Comparison of ENCODE assay signal across 29 cellular contexts in genomic region chr5:307794-308579, GRCh38. TPM values are rescaled to one million over a fixed set of nuclear protein-coding genes. Genes with fewer than 3 reads are reported as not detected.
A peak's percentile ranks its signal among the peaks of the same experiment; 100 is the strongest.
DNase-seq lines count a peak whose midpoint lies in the region; ATAC-seq and TF ChIP-seq lines count a peak whose summit lies in the region.
"Had no signal": no experiment of that assay in that cellular context is flagged by ENCODE, and none has a peak within 500 bp of the region (broad histone marks: within the 10 kb centered on the region; RNA-seq: fewer than 3 reads in every experiment).

No MANE protein-coding gene starts in this region.

- H3K27ac ChIP-seq in C4-2B (peak overlapping the region; percentile 42), endodermal cell (ENCODE audit: low read depth, low read length) (no peak overlapping the region), psoas muscle (no peak overlapping the region), GM23248 (no peak overlapping the region)
- H3K27ac ChIP-seq: breast epithelium, coronary artery, esophagus squamous epithelium, gastrocnemius medialis, Peyer's patch had no signal

- H3K27me3 ChIP-seq in H7 (ENCODE audit: control insufficient read depth, insufficient read depth, low read length) (no peaks in the 10 kb centered on the region), endodermal cell (ENCODE audit: control insufficient read depth, insufficient read depth, low read length, poor library complexity, severe bottlenecking) (no peaks in the 10 kb centered on the region), psoas muscle (ENCODE audit: insufficient read depth in 3 of 3, low read length in 2 of 3) (no peaks in the 10 kb centered on the region), GM23248 (replicated peaks; ENCODE audit: insufficient read depth) (no peaks in the 10 kb centered on the region)
- H3K27me3 ChIP-seq: breast epithelium, esophagus squamous epithelium, gastrocnemius medialis, Peyer's patch had no signal

- H3K36me3 ChIP-seq in H7 (replicated peaks; ENCODE audit: control insufficient read depth, insufficient read depth, low read length): peaks cover 1% of the 10 kb centered on the region
- peaks cover 19% of the 10 kb centered on the region for H3K36me3 ChIP-seq in endodermal cell (ENCODE audit: control insufficient read depth, insufficient read depth, low read length)
- H3K36me3 ChIP-seq in psoas muscle (ENCODE audit: insufficient read depth in 1 of 2, low read depth in 1 of 2): peaks cover 0 to 44% of the 10 kb centered on the region in 2 donors
- H3K36me3 ChIP-seq in GM23248 (ENCODE audit: low read depth): peaks cover 6% of the 10 kb centered on the region; the same call in 1 of the 2 replicates
- H3K36me3 ChIP-seq: breast epithelium had no signal

- no peaks in the 10 kb centered on the region; the same call in 1 of the 2 replicates for H4K20me1 ChIP-seq in GM23248 (ENCODE audit: insufficient read depth)

- H3K9me2 ChIP-seq in GM23248 (ENCODE audit: insufficient read depth): no peaks in the 10 kb centered on the region

- no peak overlapping the region for H2AFZ ChIP-seq in GM23248

- no peaks in the 10 kb centered on the region for H3F3A ChIP-seq in GM23248 (ENCODE audit: insufficient read depth)

- no peak overlapping the region for H3K4me2 ChIP-seq in GM23248 (ENCODE audit: unreplicated experiment)

- H3K4me1 Mint-ChIP-seq in endodermal cell: no peaks in the 10 kb centered on the region
- H3K4me1 Mint-ChIP-seq: activated naive CD4-positive, alpha-beta T cell treated with anti-CD3 and anti-CD28 coated beads, Interleukin-2, amount 10 ng/mL, durations not matched to agents 7 days and 5 days had no signal

- no peaks in the 10 kb centered on the region for H3K9me3 ChIP-seq in endodermal cell (ENCODE audit: control insufficient read depth, low read length)
- no peaks in the 10 kb centered on the region for H3K9me3 ChIP-seq in psoas muscle
- H3K9me3 ChIP-seq in GM23248 (ENCODE audit: low read depth): no peaks in the 10 kb centered on the region
- H3K9me3 ChIP-seq: breast epithelium, esophagus squamous epithelium, gastrocnemius medialis, Peyer's patch had no signal

- H3K79me2 ChIP-seq in GM23248 (ENCODE audit: insufficient read depth): peaks cover 74% of the 10 kb centered on the region

- 93% methylated on average over 16 to 27 of the region's 27 CpGs for WGBS in endodermal cell (ENCODE audit: insufficient coverage in 1 of 2, insufficient read length in 1 of 2), 2 experiments
- WGBS in psoas muscle, 3 donors: 66 to 74% (median 71%) methylated on average over 26 to 27 of the region's 27 CpGs
- WGBS in GM23248 (ENCODE audit: low coverage in 1 of 2, low lambda C conversion rate in 2 of 2, missing lambda C conversion rate in 2 of 2), 2 experiments: 87 to 88% methylated on average over 26 to 27 of the region's 27 CpGs

- peak; percentile 50 for DNase-seq in H7
- no peak for DNase-seq in endodermal cell
- DNase-seq in psoas muscle: peak in 1 of 2 donors; percentile 41
- no peak for DNase-seq in superior temporal gyrus (ENCODE audit: extremely low spot score)
- no peak for DNase-seq in GM23248
- no peak for DNase-seq in cortex of kidney (lab: John Stamatoyannopoulos, UW)
- DNase-seq: activated CD4-positive, alpha-beta T cell treated with anti-CD3 and anti-CD28 coated beads for 1 hour; activated naive CD4-positive, alpha-beta T cell treated with anti-CD3 and anti-CD28 coated beads, Interleukin-2, amount 10 ng/mL, durations not matched to agents 7 days and 5 days; activated T-cell treated with anti-CD3 and anti-CD28 coated beads, Interleukin-2, amount 50 U/mL, for 48 hours; amniotic stem cell; esophagus squamous epithelium; gastrocnemius medialis; GOT3; islet precursor cell; Kasumi-1; MV-4-11; NCI-H1694 treated with DMSO at 0.1 percent for 48 hours; NCI-H2171 treated with DMSO at 0.1 percent for 48 hours; NCI-H524 treated with DMSO at 0.1 percent for 48 hours; Peyer's patch had no signal

- intact Hi-C loops in psoas muscle (cut with DNase I): no loop called here

- peaks cover 42% of the 10 kb centered on the region for H3K36me3 Mint-ChIP-seq in endodermal cell (ENCODE audit: low read depth)

- H3K9ac ChIP-seq in endodermal cell (ENCODE audit: extremely low read depth, low read length, poor library complexity, severe bottlenecking): peak overlapping the region; percentile 11
- H3K9ac ChIP-seq in GM23248: no peak overlapping the region

- H3K4me3 ChIP-seq in H7 (ENCODE audit: insufficient read depth, low read depth, low read length): no peak overlapping the region
- no peak overlapping the region for H3K4me3 ChIP-seq in endodermal cell (ENCODE audit: low read length)
- H3K4me3 ChIP-seq in psoas muscle: no peak overlapping the region
- H3K4me3 ChIP-seq in GM23248: no peak overlapping the region
- H3K4me3 ChIP-seq: breast epithelium, coronary artery, esophagus squamous epithelium, gastrocnemius medialis, lung, Peyer's patch, SK-N-MC had no signal

- no peaks in the 10 kb centered on the region for H3K9me3 Mint-ChIP-seq in endodermal cell
- H3K9me3 Mint-ChIP-seq: activated naive CD4-positive, alpha-beta T cell treated with anti-CD3 and anti-CD28 coated beads, Interleukin-2, amount 10 ng/mL, durations not matched to agents 7 days and 5 days; CD4-positive, alpha-beta T cell; stimulated activated naive CD8-positive, alpha-beta T cell treated with anti-CD3 and anti-CD28 coated beads, Interleukin-15, amount 100 ng/mL, for 72 hours; T-helper 1 cell treated with Interleukin-12 subunit alpha and Interleukin-12 subunit beta and Interleukin-4 antibody, amounts not matched to agents 30 μg/mL and 1 μg/mL, for 36 hours had no signal

- H3K27me3 Mint-ChIP-seq in endodermal cell (ENCODE audit: insufficient read depth): no peaks in the 10 kb centered on the region
- H3K27me3 Mint-ChIP-seq: activated naive CD4-positive, alpha-beta T cell treated with anti-CD3 and anti-CD28 coated beads, Interleukin-2, amount 10 ng/mL, durations not matched to agents 7 days and 5 days; CD4-positive, alpha-beta T cell; stimulated activated naive CD8-positive, alpha-beta T cell treated with anti-CD3 and anti-CD28 coated beads, Interleukin-15, amount 100 ng/mL, for 72 hours had no signal

- ATAC-seq in psoas muscle: peak; percentile 43 to 65 (median 55)
- no peak for ATAC-seq in HG03439 (IDR thresholded peaks at IDR 0.05; ENCODE audit: unreplicated experiment)
- ATAC-seq: stimulated activated naive CD8-positive, alpha-beta T cell treated with anti-CD3 and anti-CD28 coated beads, Interleukin-15, amount 100 ng/mL, for 72 hours had no signal

- in situ Hi-C loops in GM23248 (cut with MboI): no loop called here

- H3K4me1 ChIP-seq in endodermal cell (ENCODE audit: control insufficient read depth, insufficient read depth, low read length) (no peaks in the 10 kb centered on the region), psoas muscle (no peaks in the 10 kb centered on the region), GM23248 (ENCODE audit: insufficient read depth) (peaks cover 1% of the 10 kb centered on the region; the same call in 1 of the 2 replicates)
- H3K4me1 ChIP-seq: breast epithelium, gastrocnemius medialis had no signal

- TF ChIP-seq CTCF in C4-2B (conservative IDR thresholded peaks at IDR 0.05): no peak
- no peak for TF ChIP-seq CTCF in endodermal cell (conservative IDR thresholded peaks at IDR 0.05)
- TF ChIP-seq CTCF in psoas muscle (IDR thresholded peaks at IDR 0.05): no peak

- H3K27ac Mint-ChIP-seq in endodermal cell: peak overlapping the region; percentile 64
- H3K27ac Mint-ChIP-seq: activated naive CD4-positive, alpha-beta T cell treated with anti-CD3 and anti-CD28 coated beads, Interleukin-2, amount 10 ng/mL, durations not matched to agents 7 days and 5 days; CD4-positive, alpha-beta T cell; stimulated activated naive CD8-positive, alpha-beta T cell treated with anti-CD3 and anti-CD28 coated beads, Interleukin-15, amount 100 ng/mL, for 72 hours; T-helper 1 cell treated with Interleukin-12 subunit alpha and Interleukin-12 subunit beta and Interleukin-4 antibody, amounts not matched to agents 30 μg/mL and 1 μg/mL, for 36 hours had no signal

- H3K4me3 Mint-ChIP-seq in endodermal cell: no peak overlapping the region
- H3K4me3 Mint-ChIP-seq: activated naive CD4-positive, alpha-beta T cell treated with anti-CD3 and anti-CD28 coated beads, Interleukin-2, amount 10 ng/mL, durations not matched to agents 7 days and 5 days; CD4-positive, alpha-beta T cell; stimulated activated naive CD8-positive, alpha-beta T cell treated with anti-CD3 and anti-CD28 coated beads, Interleukin-15, amount 100 ng/mL, for 72 hours; T-helper 1 cell treated with Interleukin-12 subunit alpha and Interleukin-12 subunit beta and Interleukin-4 antibody, amounts not matched to agents 30 μg/mL and 1 μg/mL, for 36 hours had no signal

RNA-seq across cellular contexts. Expression of gene AHRR, which starts 13.5 kb away (rescaled TPM):
- 0.74 and 1.4 TPM in 2 replicates for total RNA-seq in H7 (2014; rRNA removed; shearing (Covaris generic))
- total RNA-seq in endodermal cell (1 to 10 TPM; 1.4 to 2.0 TPM), psoas muscle (1 to 10 TPM in 2 of 4 donors, under 1 TPM in 2; 0.45 to 7.4 (median 1.2) TPM)
- 1.3 TPM for polyA plus RNA-seq in endodermal cell (2013, experiment 1 of 2)
- polyA plus RNA-seq in endodermal cell (2013, experiment 2 of 2): 1.2 TPM
- polyA plus RNA-seq in psoas muscle (under 1 TPM; 0.10 to 0.39 (median 0.13) TPM), GM23248 (2016; fragmentation: Nextera tagmentation; extraction: Ambion mirVana) (11.9 and 13.2 TPM in 2 replicates)
- 33.7 and 40.0 TPM in 2 replicates for total RNA-seq in GM23248 (2014; rRNA removed; shearing (Covaris generic))

RNA-seq across cellular contexts. Expression of gene PDCD6, which starts 36.5 kb away (rescaled TPM):
- total RNA-seq in H7 (2014; rRNA removed; shearing (Covaris generic)): 87.1 and 116 TPM in 2 replicates
- total RNA-seq in endodermal cell: 10 to 100 TPM; 69.2 to 80.9 TPM
- polyA plus RNA-seq in endodermal cell (2013, experiment 1 of 2): 76.5 TPM
- 72.9 TPM for polyA plus RNA-seq in endodermal cell (2013, experiment 2 of 2)
- total RNA-seq in psoas muscle: 10 to 100 TPM; 26.8 to 33.2 (median 31.4) TPM
- polyA plus RNA-seq in psoas muscle: 10 to 100 TPM; 36.8 to 92.4 (median 57.3) TPM
- 117 and 131 TPM in 2 replicates for total RNA-seq in GM23248 (2014; rRNA removed; shearing (Covaris generic))
- polyA plus RNA-seq in GM23248 (2016; fragmentation: Nextera tagmentation; extraction: Ambion mirVana): 199 and 200 TPM in 2 replicates
